In genomic region chr5:91486638-91487037, GRCh38 we compare ENCODE assay signal across 21 cellular contexts.
A peak's percentile ranks its signal among the peaks of the same experiment; 100 is the strongest.
DNase-seq lines count a peak whose midpoint lies in the region; TF ChIP-seq lines count a peak whose summit lies in the region.
"Had no signal": no experiment of that assay in that cellular context is flagged by ENCODE, and none has a peak within 500 bp of the region (broad histone marks: within the 10 kb centered on the region; RNA-seq: fewer than 3 reads in every experiment).

No MANE protein-coding gene starts in this region.

- H3K4me3 Mint-ChIP-seq in MCF 10A (ENCODE audit: unreplicated experiment), result no peak overlapping the region
- H3K4me3 Mint-ChIP-seq in CD8-positive, alpha-beta memory T cell, result no peak overlapping the region
- H3K4me3 Mint-ChIP-seq: CD14-positive monocyte had no signal

- TF ChIP-seq CTCF in MCF 10A (IDR thresholded peaks at IDR 0.05; ENCODE audit: unreplicated experiment) (no peak), breast epithelium (IDR thresholded peaks at IDR 0.05) (no peak), adrenal gland (IDR thresholded peaks at IDR 0.05) (no peak)

- H3K36me3 ChIP-seq in breast epithelium (no peaks in the 10 kb centered on the region), adipocyte (ENCODE audit: control insufficient read depth, insufficient read depth, low read length, severe bottlenecking) (no peaks in the 10 kb centered on the region), adrenal gland (replicated peaks in 1 of 2) (no peaks in the 10 kb centered on the region), MG63 (no peaks in the 10 kb centered on the region)
- H3K36me3 ChIP-seq in CD8-positive, alpha-beta memory T cell (ENCODE audit: insufficient read depth, low read length), result no peaks in the 10 kb centered on the region
- H3K36me3 ChIP-seq: upper lobe of right lung had no signal

- H3K27me3 ChIP-seq in breast epithelium, result no peaks in the 10 kb centered on the region
- H3K27me3 ChIP-seq in adipocyte (replicated peaks; ENCODE audit: control insufficient read depth, insufficient read depth, low read length), result no peaks in the 10 kb centered on the region
- no peaks in the 10 kb centered on the region for H3K27me3 ChIP-seq in adrenal gland
- no peaks in the 10 kb centered on the region for H3K27me3 ChIP-seq in MG63
- H3K27me3 ChIP-seq in CD8-positive, alpha-beta memory T cell (ENCODE audit: insufficient read depth, low read length, poor library complexity, severe bottlenecking), result no peaks in the 10 kb centered on the region
- H3K27me3 ChIP-seq: upper lobe of right lung had no signal

- peak; percentile 64 for DNase-seq in MCF 10A (ENCODE audit: unreplicated experiment)
- DNase-seq in breast epithelium (ENCODE audit: low spot score in 2 of 2), result no peak
- peak; percentile 18 for DNase-seq in adipocyte (ENCODE audit: low read depth)
- DNase-seq in fibroblast of peridontal ligament (ENCODE audit: extremely low read depth), result peak; percentile 35
- DNase-seq in adrenal gland, result no peak
- DNase-seq in MG63, result no peak
- no peak for DNase-seq in NCI-H187 treated with DMSO at 0.1 percent for 48 hours (lab: John Stamatoyannopoulos, UW)
- no peak for DNase-seq in CD8-positive, alpha-beta memory T cell
- DNase-seq: 8988T; activated CD4-positive, alpha-beta T cell treated with anti-CD3 and anti-CD28 coated beads for 48 hours; activated effector memory CD4-positive, alpha-beta T cell treated with Interleukin-2 at 50 U/mL for 16 hours; amniotic stem cell; DMS 273 treated with DMSO at 0.1 percent for 48 hours; KG1; mucosa of descending colon; NCI-H1092; NCI-H2107; NCI-H524 treated with DMSO at 0.1 percent for 48 hours; SHP77 treated with DMSO at 0.1 percent for 48 hours; upper lobe of right lung had no signal

- no peak overlapping the region for H3K27ac Mint-ChIP-seq in MCF 10A (ENCODE audit: low read depth, unreplicated experiment)
- no peak overlapping the region for H3K27ac Mint-ChIP-seq in CD8-positive, alpha-beta memory T cell
- H3K27ac Mint-ChIP-seq: CD14-positive monocyte had no signal

- WGBS in adrenal gland, 4 donors, result 29 to 64% (median 38%) methylated on average over 2 of the region's 2 CpGs

- no peak overlapping the region for H3K9ac ChIP-seq in adipocyte (ENCODE audit: low read length)

- no peak overlapping the region for H3K4me3 ChIP-seq in breast epithelium
- H3K4me3 ChIP-seq in adipocyte (ENCODE audit: low read length), result no peak overlapping the region
- H3K4me3 ChIP-seq in adrenal gland, result no peak overlapping the region
- no peak overlapping the region for H3K4me3 ChIP-seq in MG63
- no peak overlapping the region for H3K4me3 ChIP-seq in CD8-positive, alpha-beta memory T cell (ENCODE audit: low read length)
- H3K4me3 ChIP-seq: mucosa of descending colon, upper lobe of right lung had no signal

- CTCF ChIA-PET in MCF 10A (lab: Yijun Ruan, JAX), result no interaction called here
- CTCF ChIA-PET in CD8-positive, alpha-beta memory T cell (lab: Charles Lee), result no interaction called here

- no peaks in the 10 kb centered on the region for H3K9me3 Mint-ChIP-seq in MCF 10A (ENCODE audit: unreplicated experiment)
- no peaks in the 10 kb centered on the region for H3K9me3 Mint-ChIP-seq in CD8-positive, alpha-beta memory T cell

- H3K36me3 Mint-ChIP-seq in MCF 10A (ENCODE audit: insufficient read depth, unreplicated experiment), result no peaks in the 10 kb centered on the region
- H3K36me3 Mint-ChIP-seq in CD8-positive, alpha-beta memory T cell, result peaks cover 0 to 15% (median 0%) of the 10 kb centered on the region in 3 donors
- H3K36me3 Mint-ChIP-seq: CD14-positive monocyte had no signal

- intact Hi-C loops in MCF 10A (cut with micrococcal nuclease) (no loop called here), breast epithelium (cut with DNase I; ENCODE audit: low total_unique reads) (no loop called here), adrenal gland (cut with DNase I) (no loop called here)

- H3K9me3 ChIP-seq in breast epithelium (no peaks in the 10 kb centered on the region), adipocyte (ENCODE audit: control insufficient read depth, low read length) (no peaks in the 10 kb centered on the region), adrenal gland (replicated peaks in 1 of 3) (no peaks in the 10 kb centered on the region), MG63 (no peaks in the 10 kb centered on the region; the same call in 1 of the 2 replicates)
- H3K9me3 ChIP-seq in CD8-positive, alpha-beta memory T cell (ENCODE audit: low read length), result no peaks in the 10 kb centered on the region
- H3K9me3 ChIP-seq: mucosa of descending colon, upper lobe of right lung had no signal

- TF ChIP-seq POLR2A in breast epithelium (IDR thresholded peaks at IDR 0.05) (no peak), adrenal gland (IDR thresholded peaks at IDR 0.05) (no peak)

- no peaks in the 10 kb centered on the region for H3K27me3 Mint-ChIP-seq in MCF 10A (ENCODE audit: insufficient read depth, unreplicated experiment)
- peaks cover 2 to 8% of the 10 kb centered on the region in 2 donors for H3K27me3 Mint-ChIP-seq in CD8-positive, alpha-beta memory T cell

- H3K4me1 Mint-ChIP-seq in MCF 10A (ENCODE audit: insufficient read depth, unreplicated experiment), result peaks cover 6% of the 10 kb centered on the region
- peaks cover 4 to 8% (median 7%) of the 10 kb centered on the region in 3 donors for H3K4me1 Mint-ChIP-seq in CD8-positive, alpha-beta memory T cell
- H3K4me1 Mint-ChIP-seq: CD14-positive monocyte had no signal

- POLR2A ChIA-PET in MCF 10A (lab: Yijun Ruan, JAX), result no interaction called here
- POLR2A ChIA-PET in CD8-positive, alpha-beta memory T cell (lab: Charles Lee), result no interaction called here

- H3K4me1 ChIP-seq in breast epithelium (no peaks in the 10 kb centered on the region), adipocyte (ENCODE audit: control insufficient read depth, insufficient read depth, low read length) (peaks cover 34% of the 10 kb centered on the region), adrenal gland (replicated peaks in 1 of 2) (no peaks in the 10 kb centered on the region)
- no peaks in the 10 kb centered on the region for H3K4me1 ChIP-seq in CD8-positive, alpha-beta memory T cell (ENCODE audit: insufficient read depth, low read length)
- H3K4me1 ChIP-seq: upper lobe of right lung had no signal

- H3K27ac ChIP-seq in breast epithelium, result no peak overlapping the region
- no peak overlapping the region for H3K27ac ChIP-seq in adrenal gland
- no peak overlapping the region for H3K27ac ChIP-seq in CD8-positive, alpha-beta memory T cell (ENCODE audit: low read depth, low read length)
- H3K27ac ChIP-seq: upper lobe of right lung had no signal

- BruUV-seq in MCF 10A (replicated peaks; lab: Mats Ljungman, UMichigan), result no TSS peak

Comparison
In these comparisons a context has a peak if more than half of its experiments do, and no peak if none do; other contexts are left out.
1. DNase-seq: peak in MCF 10A (single experiment), adipocyte (single experiment) and fibroblast of peridontal ligament (single experiment); none in breast epithelium (0 of 2), adrenal gland (0 of 7), MG63 (single experiment), NCI-H187 treated with DMSO at 0.1 percent for 48 hours (single experiment) and CD8-positive, alpha-beta memory T cell (0 of 5).